Comparison of ENCODE assay signal across 8 cellular contexts in the genomic region with DNA sequence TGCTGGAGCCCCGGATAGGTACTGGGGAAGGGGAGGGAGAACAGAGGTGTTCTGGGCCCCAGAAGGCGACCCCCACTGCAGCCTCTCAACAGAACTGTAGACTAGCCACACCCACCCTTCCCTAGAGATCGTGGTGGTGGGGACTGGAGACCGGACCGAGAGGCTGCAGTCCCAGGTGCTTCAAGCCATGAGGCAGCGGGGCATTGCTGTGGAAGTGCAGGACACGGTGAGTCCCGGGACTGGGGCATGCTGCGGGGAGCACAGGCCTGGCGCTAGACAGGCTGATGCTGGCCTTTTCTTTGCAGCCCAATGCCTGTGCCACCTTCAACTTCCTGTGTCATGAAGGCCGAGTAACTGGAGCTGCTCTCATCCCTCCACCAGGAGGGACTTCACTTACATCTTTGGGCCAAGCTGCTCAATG. TPM values are rescaled to one million over a fixed set of nuclear protein-coding genes. Genes with fewer than 3 reads are reported as not detected.
DNase-seq lines count a peak whose midpoint lies in the region; ATAC-seq and TF ChIP-seq lines count a peak whose summit lies in the region.

No MANE protein-coding gene starts in this region.

- TF ChIP-seq CTCF in GM12864 (IDR thresholded peaks at IDR 0.05; ENCODE audit: low read depth, low read length, missing control alignments) = no peak
- no peak for TF ChIP-seq CTCF in neural progenitor cell (IDR thresholded peaks at IDR 0.05)
- no peak for TF ChIP-seq CTCF in GM13976 (IDR thresholded peaks at IDR 0.05; ENCODE audit: borderline replicate concordance, control extremely low read depth, extremely low read depth, insufficient read depth, missing control alignments)

- DNase-seq in GM12864 (ENCODE audit: low read depth) = no peak
- DNase-seq in NT2/D1 (ENCODE audit: low read depth, low spot score) = no peak
- DNase-seq in ecto neural progenitor cell (ENCODE audit: low spot score) = peak; percentile 46
- DNase-seq in neural progenitor cell (ENCODE audit: low spot score) = no peak
- no peak for DNase-seq in midbrain (lab: John Stamatoyannopoulos, UW)
- DNase-seq in GM13976 (ENCODE audit: low spot score) = no peak
- DNase-seq in hypothalamus (lab: John Stamatoyannopoulos, UW) = no peak

- no peak for ATAC-seq in GM18858 (IDR thresholded peaks at IDR 0.05; ENCODE audit: unreplicated experiment)

- H3K27me3 ChIP-seq in NT2/D1 (ENCODE audit: insufficient read depth, insufficient read length) = no peaks in the 10 kb centered on the region
- H3K27me3 ChIP-seq in neural progenitor cell = no peaks in the 10 kb centered on the region

- in situ Hi-C loops in GM13976 (cut with MboI; ENCODE audit: low sequenced_read_pairs, unreplicated experiment) = no loop called here

- H3K9me3 ChIP-seq in NT2/D1 (ENCODE audit: insufficient read depth, low read length) (no peaks in the 10 kb centered on the region), neural progenitor cell (ENCODE audit: low read depth) (no peaks in the 10 kb centered on the region)

- peak overlapping the region; percentile 93 for H3K27ac ChIP-seq in neural progenitor cell

- H3K9me3 Mint-ChIP-seq in neural progenitor cell = no peaks in the 10 kb centered on the region

- H3K79me2 ChIP-seq in neural progenitor cell (ENCODE audit: low read depth) = peaks cover 49% of the 10 kb centered on the region

- H3K4me3 ChIP-seq in GM12864 (ENCODE audit: low read depth, low read length) (peak overlapping the region; percentile 79), NT2/D1 (ENCODE audit: insufficient read length, low read depth) (peak overlapping the region; percentile 100), neural progenitor cell (peak overlapping the region; percentile 73)

- peaks cover 67% of the 10 kb centered on the region for H3F3A ChIP-seq in neural progenitor cell (ENCODE audit: low read depth)

- peak overlapping the region; percentile 91 for H3K27ac Mint-ChIP-seq in neural progenitor cell

- H3K4me1 Mint-ChIP-seq in neural progenitor cell = peaks cover 25% of the 10 kb centered on the region

- peak overlapping the region; percentile 82 for H3K4me2 ChIP-seq in neural progenitor cell

- peaks cover 8% of the 10 kb centered on the region for H3K27me3 Mint-ChIP-seq in neural progenitor cell (ENCODE audit: insufficient read depth, low read depth)

- H3K4me1 ChIP-seq in NT2/D1 (ENCODE audit: insufficient read depth, insufficient read length) = peaks cover 15% of the 10 kb centered on the region
- peaks cover 15% of the 10 kb centered on the region for H3K4me1 ChIP-seq in neural progenitor cell

- peak overlapping the region; percentile 94 for H3K4me3 Mint-ChIP-seq in neural progenitor cell

- peak overlapping the region; percentile 99 for H3K9ac ChIP-seq in NT2/D1 (ENCODE audit: insufficient read length, low read depth)
- H3K9ac ChIP-seq in neural progenitor cell = peak overlapping the region; percentile 92

- H2AFZ ChIP-seq in neural progenitor cell (replicated peaks) = no peak overlapping the region

- H4K20me1 ChIP-seq in neural progenitor cell (ENCODE audit: low read depth) = peaks cover 13% of the 10 kb centered on the region

- peaks cover 29% of the 10 kb centered on the region for H3K36me3 Mint-ChIP-seq in neural progenitor cell

- H3K36me3 ChIP-seq in NT2/D1 (ENCODE audit: insufficient read depth, insufficient read length, low read length) = peaks cover 52% of the 10 kb centered on the region
- H3K36me3 ChIP-seq in neural progenitor cell = no peaks in the 10 kb centered on the region

RNA-seq across cellular contexts. Expression of gene NDUFAF3, which starts 0.8 kb away (rescaled TPM):
- total RNA-seq in neural progenitor cell (ENCODE audit: low replicate concordance) = 26.2 and 36.8 TPM in 2 replicates

RNA-seq across cellular contexts. Expression of gene DALRD3, which starts 4.4 kb away (rescaled TPM):
- total RNA-seq in neural progenitor cell (ENCODE audit: low replicate concordance) = 32.9 and 57.4 TPM in 2 replicates

RNA-seq across cellular contexts. Expression of gene IMPDH2, which starts 6.4 kb away (rescaled TPM):
- total RNA-seq in neural progenitor cell (ENCODE audit: low replicate concordance) = 271 and 313 TPM in 2 replicates

RNA-seq across cellular contexts. Expression of gene WDR6, which starts 15.6 kb away (rescaled TPM):
- 131 and 215 TPM in 2 replicates for total RNA-seq in neural progenitor cell (ENCODE audit: low replicate concordance)

RNA-seq across cellular contexts. Expression of gene P4HTM, which starts 32.7 kb away (rescaled TPM):
- 15.3 and 34.6 TPM in 2 replicates for total RNA-seq in neural progenitor cell (ENCODE audit: low replicate concordance)
